In the genomic region with DNA sequence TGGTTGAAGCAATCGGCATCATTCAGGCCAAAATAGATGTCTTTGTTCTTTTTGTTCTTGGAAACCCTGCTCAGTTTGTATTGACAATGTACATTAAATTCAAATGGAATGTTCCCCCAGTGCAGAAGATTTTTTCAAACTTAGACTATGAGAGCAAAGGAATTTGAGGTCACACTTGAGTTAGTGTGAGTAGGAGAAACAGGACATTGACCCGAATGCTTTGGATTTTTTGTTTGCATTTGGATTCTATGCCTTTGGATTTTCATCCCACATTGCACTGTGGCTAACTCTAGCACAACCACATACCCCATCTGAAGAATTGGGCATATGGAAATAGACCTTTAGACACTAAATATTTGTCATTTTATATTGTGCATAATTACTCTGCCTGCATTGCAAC, we compare ENCODE assay signal across 17 cellular contexts.
A peak's percentile ranks its signal among the peaks of the same experiment; 100 is the strongest.
DNase-seq lines count a peak whose midpoint lies in the region; ATAC-seq, FAIRE-seq and TF ChIP-seq lines count a peak whose summit lies in the region.
"Had no signal": no experiment of that assay in that cellular context is flagged by ENCODE, and none has a peak within 500 bp of the region (broad histone marks: within the 10 kb centered on the region; RNA-seq: fewer than 3 reads in every experiment).

No MANE protein-coding gene starts in this region.

- no peak overlapping the region for H3K4ac ChIP-seq in mesenchymal stem cell (ENCODE audit: low read depth in 1 of 2, low read length in 2 of 2)

- no peak for DNase-seq in astrocyte (ENCODE audit: low read depth)
- DNase-seq in choroid plexus epithelial cell (ENCODE audit: low read depth), result peak; percentile 48
- DNase-seq in mesenchymal stem cell, result no peak
- DNase-seq in tibial nerve (ENCODE audit: low spot score in 2 of 2), result no peak
- DNase-seq in cerebellar nuclear complex (lab: John Stamatoyannopoulos, UW), result no peak
- no peak for DNase-seq in activated naive CD4-positive, alpha-beta T cell treated with anti-CD3 and anti-CD28 coated beads, Interleukin-2, amount 50 U/mL, for 16 hours
- DNase-seq: C1 segment of cervical spinal cord; CD8-positive, alpha-beta memory T cell; KBM-7; NCI-H1694; NCI-H2081 treated with DMSO at 0.1 percent for 48 hours; NK-92 treated with Interleukin-12 subunit alpha and Interleukin-12 subunit beta, amount 100 ng/mL, for 24 hours had no signal

- H3K18ac ChIP-seq in mesenchymal stem cell (ENCODE audit: low read depth in 1 of 2, low read length in 2 of 2), result no peak overlapping the region

- H2BK5ac ChIP-seq in mesenchymal stem cell (ENCODE audit: low read depth, low read length, poor library complexity, severe bottlenecking), result no peak overlapping the region

- H2BK15ac ChIP-seq in mesenchymal stem cell (ENCODE audit: low read depth, poor library complexity, severe bottlenecking), result no peak overlapping the region

- no peaks in the 10 kb centered on the region for H3K36me3 Mint-ChIP-seq in astrocyte (ENCODE audit: low read depth, unreplicated experiment)

- FAIRE-seq in astrocyte (lab: Jason Lieb, UNC), result no peak
- FAIRE-seq: GM12891, H1, HepG2, RCC 7860 had no signal

- no peak for TF ChIP-seq POLR2A in tibial nerve (IDR thresholded peaks at IDR 0.05)

- no peaks in the 10 kb centered on the region for H3K27me3 Mint-ChIP-seq in astrocyte (ENCODE audit: low read depth, unreplicated experiment)
- H3K27me3 Mint-ChIP-seq: CD8-positive, alpha-beta memory T cell had no signal

- H3K27ac Mint-ChIP-seq in astrocyte (ENCODE audit: unreplicated experiment), result peak overlapping the region; percentile 8
- H3K27ac Mint-ChIP-seq: CD8-positive, alpha-beta memory T cell had no signal

- TF ChIP-seq EP300 in tibial nerve (IDR thresholded peaks at IDR 0.05), result no peak

- no peak overlapping the region for H3K4me3 Mint-ChIP-seq in astrocyte (ENCODE audit: unreplicated experiment)
- H3K4me3 Mint-ChIP-seq: CD8-positive, alpha-beta memory T cell had no signal

- H3K27me3 ChIP-seq in astrocyte (ENCODE audit: insufficient read depth, low read length) (no peaks in the 10 kb centered on the region), mesenchymal stem cell (ENCODE audit: control insufficient read depth in 1 of 2, insufficient read depth in 1 of 2, low read length in 2 of 2) (no peaks in the 10 kb centered on the region), tibial nerve (no peaks in the 10 kb centered on the region)

- no peaks in the 10 kb centered on the region for H3K79me2 ChIP-seq in astrocyte (ENCODE audit: insufficient read depth, low read length)

- no peak overlapping the region for H2AK5ac ChIP-seq in mesenchymal stem cell (ENCODE audit: low read length, severe bottlenecking)

- no peak overlapping the region for H3K14ac ChIP-seq in mesenchymal stem cell (ENCODE audit: low read length in 2 of 2)

- no peak overlapping the region for H4K8ac ChIP-seq in mesenchymal stem cell (ENCODE audit: low read length)

- H3K4me3 ChIP-seq in astrocyte (ENCODE audit: insufficient read depth, low read depth, low read length) (no peak overlapping the region), choroid plexus epithelial cell (ENCODE audit: low read depth, low read length) (no peak overlapping the region), mesenchymal stem cell (ENCODE audit: insufficient read depth in 1 of 2, low read depth in 1 of 2, low read length in 2 of 2) (no peak overlapping the region), tibial nerve (no peak overlapping the region)

- H3K9me3 ChIP-seq in astrocyte (ENCODE audit: insufficient read depth, low read depth, low read length), result peaks cover 2% of the 10 kb centered on the region
- peaks cover 6% of the 10 kb centered on the region for H3K9me3 ChIP-seq in mesenchymal stem cell (ENCODE audit: control insufficient read depth, low read length)
- peaks cover 0 to 16% (median 0%) of the 10 kb centered on the region in 4 donors for H3K9me3 ChIP-seq in tibial nerve

- H3K4me1 Mint-ChIP-seq in astrocyte (ENCODE audit: low read depth, unreplicated experiment), result peaks cover 46% of the 10 kb centered on the region
- H3K4me1 Mint-ChIP-seq: CD8-positive, alpha-beta memory T cell had no signal

- peaks cover 2% of the 10 kb centered on the region for H3K9me3 Mint-ChIP-seq in astrocyte (ENCODE audit: unreplicated experiment)

- H2BK120ac ChIP-seq in mesenchymal stem cell (ENCODE audit: low read depth, low read length), result no peak overlapping the region

- H3K36me3 ChIP-seq in astrocyte (ENCODE audit: insufficient read depth, low read length) (no peaks in the 10 kb centered on the region), mesenchymal stem cell (ENCODE audit: control insufficient read depth in 1 of 2, insufficient read depth in 2 of 2, low read depth in 1 of 2, low read length in 2 of 2) (no peaks in the 10 kb centered on the region), tibial nerve (no peaks in the 10 kb centered on the region)

- no peak overlapping the region for H2BK12ac ChIP-seq in mesenchymal stem cell (ENCODE audit: low read length in 2 of 2)

- H4K20me1 ChIP-seq in astrocyte (ENCODE audit: insufficient read depth, low read length), result no peaks in the 10 kb centered on the region

- H4K91ac ChIP-seq in mesenchymal stem cell (ENCODE audit: low read length), result no peak overlapping the region

- H3K79me1 ChIP-seq in mesenchymal stem cell (replicated peaks; ENCODE audit: low read length, poor library complexity, severe bottlenecking), result no peaks in the 10 kb centered on the region

- H3K23ac ChIP-seq in mesenchymal stem cell (ENCODE audit: low read length in 2 of 2), result no peak overlapping the region

- H3K9ac ChIP-seq in astrocyte (ENCODE audit: low read length) (no peak overlapping the region), mesenchymal stem cell (ENCODE audit: low read length) (no peak overlapping the region)

- H3K4me1 ChIP-seq in astrocyte (ENCODE audit: insufficient read depth, low read length) (peaks cover 26% of the 10 kb centered on the region), mesenchymal stem cell (ENCODE audit: control insufficient read depth, insufficient read depth, low read depth, low read length) (no peaks in the 10 kb centered on the region), tibial nerve (peaks cover 0 to 49% (median 9%) of the 10 kb centered on the region in 4 donors)

- no peak for ATAC-seq in GM21528 (IDR thresholded peaks at IDR 0.05; ENCODE audit: low FRiP score, unreplicated experiment)
- ATAC-seq: HepG2 had no signal

- H2AFZ ChIP-seq in astrocyte (ENCODE audit: low read depth, low read length), result no peak overlapping the region
- H2AFZ ChIP-seq in mesenchymal stem cell (ENCODE audit: low read depth, low read length), result no peak overlapping the region

- WGBS in mesenchymal stem cell, result 56% methylated on average over 2 of the region's 2 CpGs
- 42 to 44% methylated on average over 2 of the region's 2 CpGs for WGBS in tibial nerve, 2 donors

- TF ChIP-seq CTCF in astrocyte (IDR thresholded peaks at IDR 0.05; ENCODE audit: insufficient read depth, low read depth, low read length) (no peak), choroid plexus epithelial cell (conservative IDR thresholded peaks at IDR 0.05; ENCODE audit: low read depth, low read length) (no peak), tibial nerve (IDR thresholded peaks at IDR 0.05) (no peak)

- no peak overlapping the region for H3K27ac ChIP-seq in astrocyte (ENCODE audit: low read depth, low read length)
- H3K27ac ChIP-seq in mesenchymal stem cell (ENCODE audit: low read length, poor library complexity, severe bottlenecking), result peak overlapping the region; percentile 10
- peak overlapping the region in 3 of 4 donors; percentile 52 to 79 (median 73) for H3K27ac ChIP-seq in tibial nerve

- H3K4me2 ChIP-seq in astrocyte (ENCODE audit: low read length) (peak overlapping the region; percentile 26), mesenchymal stem cell (ENCODE audit: low read length, poor library complexity, severe bottlenecking) (no peak overlapping the region)
